Comparison of ENCODE assay signal across 1 cellular context in genomic region chr6:35906499-35906846, GRCh38.
TF ChIP-seq lines count a peak whose summit lies in the region.

No MANE protein-coding gene starts in this region.

TF ChIP-seq in WTC11, 78 proteins besides CTCF, POLR2A, EP300 and RAD21 (continued from another document):
- TF ChIP-seq RELA (CRISPR knock-in tag; IDR thresholded peaks at IDR 0.05; ENCODE audit: borderline replicate concordance) (no peak), PRDM15 (CRISPR knock-in tag; IDR thresholded peaks at IDR 0.05) (no peak)
TF ChIP-seq in WTC11: peak in this region for 0.
